In the genomic region with DNA sequence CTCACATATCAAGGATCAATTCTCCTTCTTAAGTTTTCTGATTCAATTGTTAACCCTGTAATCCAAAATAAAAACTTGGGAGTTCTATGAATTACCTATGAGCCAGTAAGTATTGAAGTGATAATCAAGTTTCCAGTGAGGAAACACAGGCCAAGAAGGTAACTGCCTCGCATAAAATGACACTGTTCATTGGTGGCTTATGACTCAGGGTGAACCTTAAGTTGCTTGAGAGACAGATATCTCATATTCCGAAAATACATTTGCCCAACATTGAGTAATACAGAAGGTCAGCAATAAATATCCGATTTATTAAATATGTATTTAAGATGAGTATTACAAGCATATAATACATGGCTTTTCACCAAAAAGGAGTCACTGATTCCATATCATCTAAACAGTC, we compare ENCODE assay signal across 30 cellular contexts.
"Had no signal": no experiment of that assay in that cellular context is flagged by ENCODE, and none has a peak within 500 bp of the region (broad histone marks: within the 10 kb centered on the region; RNA-seq: fewer than 3 reads in every experiment).

No MANE protein-coding gene starts in this region.

- H3K4me3 ChIP-seq: colonic mucosa, esophagus muscularis mucosa, mucosa of descending colon, neural progenitor cell, right atrium auricular region, sigmoid colon, suprapubic skin, thyroid gland, vagina had no signal

- H3K4me1 ChIP-seq: colonic mucosa, foreskin keratinocyte, neural progenitor cell, parathyroid adenoma, right atrium auricular region, suprapubic skin, vagina had no signal

- H3K27ac ChIP-seq: colonic mucosa, esophagus muscularis mucosa, foreskin keratinocyte, neural progenitor cell, parathyroid adenoma, right atrium auricular region, sigmoid colon, suprapubic skin, thyroid gland, vagina had no signal

- H3K9me3 Mint-ChIP-seq: dendritic cell treated with granulocyte-macrophage colony-stimulating factor and Interleukin-4, amounts not matched to agents 40 ng/mL and 50 ng/mL, for 4 days; endodermal cell; mesothelial cell of epicardium; naive thymus-derived CD4-positive, alpha-beta T cell; nephron; neural progenitor cell; stimulated activated naive CD8-positive, alpha-beta T cell treated with anti-CD3 and anti-CD28 coated beads, Interleukin-15, amount 100 ng/mL, for 72 hours had no signal

- H3K9me3 ChIP-seq: colonic mucosa, esophagus muscularis mucosa, mucosa of descending colon, right atrium auricular region, sigmoid colon, suprapubic skin, thyroid gland, vagina had no signal

- H3K27me3 Mint-ChIP-seq: dendritic cell treated with granulocyte-macrophage colony-stimulating factor and Interleukin-4, amounts not matched to agents 40 ng/mL and 50 ng/mL, for 4 days; naive thymus-derived CD4-positive, alpha-beta T cell; progenitor cell of endocrine pancreas; stimulated activated naive CD8-positive, alpha-beta T cell treated with anti-CD3 and anti-CD28 coated beads, Interleukin-15, amount 100 ng/mL, for 72 hours had no signal

- H3K4me1 Mint-ChIP-seq: endodermal cell; mesothelial cell of epicardium; nephron; neural progenitor cell; stimulated activated naive CD8-positive, alpha-beta T cell treated with anti-CD3 and anti-CD28 coated beads, Interleukin-15, amount 100 ng/mL, for 72 hours had no signal

- H3K4me3 Mint-ChIP-seq: dendritic cell treated with granulocyte-macrophage colony-stimulating factor and Interleukin-4, amounts not matched to agents 40 ng/mL and 50 ng/mL, for 4 days; endodermal cell; mesothelial cell of epicardium; naive thymus-derived CD4-positive, alpha-beta T cell; nephron; neural progenitor cell; stimulated activated naive CD8-positive, alpha-beta T cell treated with anti-CD3 and anti-CD28 coated beads, Interleukin-15, amount 100 ng/mL, for 72 hours had no signal

- DNase-seq: colonic mucosa; effector CD8-positive, alpha-beta T cell; endodermal cell; foreskin keratinocyte; glutamatergic neuron; hypothalamus; kidney; mesenchymal stem cell; mucosa of descending colon; naive thymus-derived CD4-positive, alpha-beta T cell; sigmoid colon; small intestine; stimulated activated CD4-positive, alpha-beta T cell treated with anti-CD3 and anti-CD28 coated beads, Interleukin-15, amount 100 ng/mL, for 24 hours; stimulated activated CD4-positive, alpha-beta T cell treated with anti-CD3 and anti-CD28 coated beads, Interleukin-2, amount 100 ng/mL, for 48 hours; stimulated activated CD8-positive, alpha-beta memory T cell treated with anti-CD3 and anti-CD28 coated beads, Interleukin-4, amount 100 ng/mL, for 48 hours; stimulated activated naive CD4-positive, alpha-beta T cell; stimulated activated naive CD8-positive, alpha-beta T cell treated with anti-CD3 and anti-CD28 coated beads, Interleukin-15, amount 100 ng/mL, for 72 hours; thyroid gland; trophoblast cell had no signal

- H3K36me3 ChIP-seq: colonic mucosa had no signal

- H3K27ac Mint-ChIP-seq: dendritic cell treated with granulocyte-macrophage colony-stimulating factor and Interleukin-4, amounts not matched to agents 40 ng/mL and 50 ng/mL, for 4 days; endodermal cell; mesothelial cell of epicardium; nephron; neural progenitor cell; progenitor cell of endocrine pancreas; stimulated activated naive CD8-positive, alpha-beta T cell treated with anti-CD3 and anti-CD28 coated beads, Interleukin-15, amount 100 ng/mL, for 72 hours had no signal

- H3K27me3 ChIP-seq: colonic mucosa, esophagus muscularis mucosa, foreskin keratinocyte, neural progenitor cell, right atrium auricular region, sigmoid colon, suprapubic skin, thyroid gland, vagina had no signal

- ATAC-seq: foreskin keratinocyte; left lobe of liver; mucosa of descending colon; naive thymus-derived CD4-positive, alpha-beta T cell; stimulated activated naive CD8-positive, alpha-beta T cell treated with anti-CD3 and anti-CD28 coated beads, Interleukin-15, amount 100 ng/mL, for 72 hours had no signal
